Comparison of ENCODE assay signal across 12 cellular contexts in the genomic region with DNA sequence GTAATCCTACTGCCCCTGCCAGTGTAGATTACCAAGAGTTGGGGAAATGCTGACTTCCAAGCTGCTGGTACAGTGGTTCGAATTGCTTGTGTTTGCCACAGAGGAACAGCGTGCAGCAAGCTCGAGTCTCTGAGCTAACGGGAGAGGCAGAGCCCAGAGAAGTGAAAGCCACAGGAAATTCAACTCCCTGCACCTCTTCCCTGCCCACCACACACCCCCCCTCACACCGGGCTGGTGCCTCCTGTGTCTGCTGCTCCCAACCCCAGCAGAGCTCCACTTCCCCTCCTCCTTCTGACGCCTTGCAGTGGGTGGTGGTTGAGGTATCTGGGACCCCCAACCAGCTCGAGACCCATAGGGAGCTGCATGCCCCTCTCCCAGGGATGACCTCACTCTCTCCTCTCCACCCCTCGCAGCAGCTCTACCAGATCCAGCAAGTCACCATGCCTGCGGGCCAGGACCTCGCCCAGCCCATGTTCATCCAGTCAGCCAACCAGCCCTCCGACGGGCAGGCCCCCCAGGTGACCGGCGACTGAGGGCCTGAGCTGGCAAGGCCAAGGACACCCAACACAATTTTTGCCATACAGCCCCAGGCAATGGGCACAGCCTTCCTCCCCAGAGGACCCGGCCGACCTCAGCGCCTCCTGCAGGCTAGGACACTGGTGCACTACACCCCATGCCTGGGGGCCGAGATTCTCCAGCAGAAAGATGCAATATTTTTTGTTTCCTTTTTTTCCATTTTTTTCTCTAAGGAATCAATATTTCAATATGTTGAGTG. TPM values are rescaled to one million over a fixed set of nuclear protein-coding genes. Genes with fewer than 3 reads are reported as not detected.
DNase-seq lines count a peak whose midpoint lies in the region; TF ChIP-seq lines count a peak whose summit lies in the region.
"Had no signal": no experiment of that assay in that cellular context is flagged by ENCODE, and none has a peak within 500 bp of the region (broad histone marks: within the 10 kb centered on the region; RNA-seq: fewer than 3 reads in every experiment).

No MANE protein-coding gene starts in this region.

- no peaks in the 10 kb centered on the region for H3K9me3 Mint-ChIP-seq in progenitor cell of endocrine pancreas (ENCODE audit: low read depth)

- 0 out of 2 replicates have a peak, but pooled peaks have one; percentile 4 for TF ChIP-seq CTCF in LNCaP clone FGC (IDR thresholded peaks at IDR 0.05; ENCODE audit: control insufficient read depth, extremely low read depth, insufficient read depth)
- TF ChIP-seq CTCF in brain microvascular endothelial cell (IDR thresholded peaks at IDR 0.05; ENCODE audit: low read depth, low read length, missing control alignments) = peak; percentile 30
- peak; percentile 8 for TF ChIP-seq CTCF in progenitor cell of endocrine pancreas (IDR thresholded peaks at IDR 0.05; ENCODE audit: unreplicated experiment)

- H3K27ac Mint-ChIP-seq in progenitor cell of endocrine pancreas = no peak overlapping the region

- H3K4me3 ChIP-seq in LNCaP clone FGC (ENCODE audit: low read depth, low read length) (no peak overlapping the region), brain microvascular endothelial cell (ENCODE audit: low read depth, low read length) (no peak overlapping the region)
- H3K4me3 ChIP-seq in effector memory CD4-positive, alpha-beta T cell (ENCODE audit: insufficient read depth, low read depth, low read length, poor library complexity, severe bottlenecking) = no peak overlapping the region
- H3K4me3 ChIP-seq: uterus had no signal

- in situ Hi-C loops in brain microvascular endothelial cell (cut with HindIII; ENCODE audit: low pct_ligation_motif_present, low sequenced_read_pairs) = no loop called here

- H3K27me3 Mint-ChIP-seq in progenitor cell of endocrine pancreas = no peaks in the 10 kb centered on the region

- DNase-seq in activated effector memory CD4-positive, alpha-beta T cell treated with anti-CD3 and anti-CD28 coated beads, Interleukin-2, amount 50 U/mL, for 16 hours = peak; percentile 50
- no peak for DNase-seq in activated effector memory CD4-positive, alpha-beta T cell treated with Interleukin-2 at 50 U/mL for 16 hours
- DNase-seq in LNCaP clone FGC (ENCODE audit: low read depth) (no peak), brain microvascular endothelial cell (no peak), progenitor cell of endocrine pancreas (ENCODE audit: low spot score, unreplicated experiment) (no peak), NK-92 (lab: John Stamatoyannopoulos, UW; ENCODE audit: unreplicated experiment) (no peak), DMS153 (lab: John Stamatoyannopoulos, UW) (no peak)
- DNase-seq in effector memory CD4-positive, alpha-beta T cell = no peak
- DNase-seq: activated CD4-positive, alpha-beta T cell treated with anti-CD3 and anti-CD28 coated beads for 4 hours; uterus had no signal

- no peaks in the 10 kb centered on the region for H3K4me1 ChIP-seq in effector memory CD4-positive, alpha-beta T cell (ENCODE audit: control insufficient read depth, insufficient read depth, low read length, poor library complexity, severe bottlenecking)
- H3K4me1 ChIP-seq: uterus had no signal

- H3K4me1 Mint-ChIP-seq in progenitor cell of endocrine pancreas (ENCODE audit: low read depth) = peaks cover 2% of the 10 kb centered on the region

- peaks cover 22% of the 10 kb centered on the region for H3K36me3 Mint-ChIP-seq in progenitor cell of endocrine pancreas (ENCODE audit: insufficient read depth)

- H3K9me3 ChIP-seq in effector memory CD4-positive, alpha-beta T cell (ENCODE audit: control insufficient read depth, low read length) = no peaks in the 10 kb centered on the region
- H3K9me3 ChIP-seq: uterus had no signal

- no peak overlapping the region for H3K4me3 Mint-ChIP-seq in progenitor cell of endocrine pancreas (ENCODE audit: low read depth)

- peaks cover 23% of the 10 kb centered on the region for H3K36me3 ChIP-seq in brain microvascular endothelial cell (replicated peaks)
- peaks cover 52% of the 10 kb centered on the region for H3K36me3 ChIP-seq in effector memory CD4-positive, alpha-beta T cell (ENCODE audit: control insufficient read depth, insufficient read depth, low read length)
- H3K36me3 ChIP-seq: uterus had no signal

- no peaks in the 10 kb centered on the region for H3K27me3 ChIP-seq in brain microvascular endothelial cell (replicated peaks)
- no peaks in the 10 kb centered on the region for H3K27me3 ChIP-seq in effector memory CD4-positive, alpha-beta T cell (replicated peaks; ENCODE audit: control insufficient read depth, insufficient read depth, low read length, poor library complexity, severe bottlenecking)
- H3K27me3 ChIP-seq: uterus had no signal

- no peak overlapping the region for H3K27ac ChIP-seq in brain microvascular endothelial cell
- no peak overlapping the region for H3K27ac ChIP-seq in effector memory CD4-positive, alpha-beta T cell (ENCODE audit: insufficient read depth, low read length, poor library complexity, severe bottlenecking)
- H3K27ac ChIP-seq: uterus had no signal

RNA-seq across cellular contexts. Expression of gene KCNQ4, which starts 13.1 kb away (rescaled TPM):
- total RNA-seq in progenitor cell of endocrine pancreas = 0.67 and 0.73 TPM in 2 replicates
- total RNA-seq: dermis blood vessel endothelial cell, pulmonary artery endothelial cell had no signal
